Comparison of ENCODE assay signal across 9 cellular contexts in genomic region chr3:151283907-151284461, GRCh38. TPM values are rescaled to one million over a fixed set of nuclear protein-coding genes. Genes with fewer than 3 reads are reported as not detected.
DNase-seq lines count a peak whose midpoint lies in the region; ATAC-seq, FAIRE-seq and TF ChIP-seq lines count a peak whose summit lies in the region.
"Had no signal": no experiment of that assay in that cellular context is flagged by ENCODE, and none has a peak within 500 bp of the region (broad histone marks: within the 10 kb centered on the region; RNA-seq: fewer than 3 reads in every experiment).

No MANE protein-coding gene starts in this region.

- no peak overlapping the region for H2BK120ac ChIP-seq in mesenchymal stem cell (ENCODE audit: low read depth, low read length)

- H3K27me3 ChIP-seq in bronchial epithelial cell (ENCODE audit: control insufficient read depth, insufficient read depth, low read length) (no peaks in the 10 kb centered on the region), mesenchymal stem cell (ENCODE audit: control insufficient read depth in 1 of 2, insufficient read depth in 1 of 2, low read length in 2 of 2) (no peaks in the 10 kb centered on the region), dorsolateral prefrontal cortex (no peaks in the 10 kb centered on the region)

- no peaks in the 10 kb centered on the region for H3K9me3 ChIP-seq in mesenchymal stem cell (ENCODE audit: control insufficient read depth, low read length)

- H3K36me3 ChIP-seq in bronchial epithelial cell (ENCODE audit: control insufficient read depth, insufficient read depth, low read length), result no peaks in the 10 kb centered on the region
- H3K36me3 ChIP-seq in mesenchymal stem cell (ENCODE audit: control insufficient read depth in 1 of 2, insufficient read depth in 2 of 2, low read depth in 1 of 2, low read length in 2 of 2), result no peaks in the 10 kb centered on the region

- no peak overlapping the region for H3K27ac ChIP-seq in mesenchymal stem cell (ENCODE audit: low read length, poor library complexity, severe bottlenecking)
- peak overlapping the region in 1 of 59 donors; percentile 20 for H3K27ac ChIP-seq in dorsolateral prefrontal cortex

- DNase-seq in CD1c-positive myeloid dendritic cell (ENCODE audit: extremely low spot score), result peak; percentile 71
- DNase-seq in MV-4-11 (lab: John Stamatoyannopoulos, UW), result peak; percentile 22
- peak; percentile 73 for DNase-seq in bronchial epithelial cell (ENCODE audit: low read depth)
- DNase-seq in mesenchymal stem cell, result peak; percentile 82
- DNase-seq in NCI-H2081 treated with DMSO at 0.1 percent for 48 hours (lab: John Stamatoyannopoulos, UW), result no peak
- DNase-seq in dorsolateral prefrontal cortex, result no peak

- intact Hi-C loops in dorsolateral prefrontal cortex (cut with DNase I), result loop anchor here (2.0 to 5.0 kb wide), 4 partner anchors 55 to 117 kb away; no protein-coding TSS in a partner anchor

- no peak overlapping the region for H2AFZ ChIP-seq in mesenchymal stem cell (ENCODE audit: low read depth, low read length)

- no peak overlapping the region for H3K4me2 ChIP-seq in mesenchymal stem cell (ENCODE audit: low read length, poor library complexity, severe bottlenecking)

- TF ChIP-seq CTCF in bronchial epithelial cell (IDR thresholded peaks at IDR 0.05; ENCODE audit: insufficient read depth, low read length, severe bottlenecking) (no peak), dorsolateral prefrontal cortex (IDR thresholded peaks at IDR 0.05 in 54 of 56, conservative IDR thresholded peaks at IDR 0.05 in 2 of 56; ENCODE audit: low read depth in 1 of 56, partially characterized antibody in 56 of 56) (no peak)

- no peak overlapping the region for H3K4ac ChIP-seq in mesenchymal stem cell (ENCODE audit: low read depth in 1 of 2, low read length in 2 of 2)

- no peak overlapping the region for H4K8ac ChIP-seq in mesenchymal stem cell (ENCODE audit: low read length)

- no peaks in the 10 kb centered on the region for H3K4me1 ChIP-seq in mesenchymal stem cell (ENCODE audit: control insufficient read depth, insufficient read depth, low read depth, low read length)

- no peak overlapping the region for H2BK15ac ChIP-seq in mesenchymal stem cell (ENCODE audit: low read depth, poor library complexity, severe bottlenecking)

- H2AK5ac ChIP-seq in mesenchymal stem cell (ENCODE audit: low read length, severe bottlenecking), result no peak overlapping the region

- no peaks in the 10 kb centered on the region for H3K79me1 ChIP-seq in mesenchymal stem cell (replicated peaks; ENCODE audit: low read length, poor library complexity, severe bottlenecking)

- H2BK5ac ChIP-seq in mesenchymal stem cell (ENCODE audit: low read depth, low read length, poor library complexity, severe bottlenecking), result no peak overlapping the region

- H3K23ac ChIP-seq in mesenchymal stem cell (ENCODE audit: low read length in 2 of 2), result no peak overlapping the region

- ATAC-seq in GM21723 (IDR thresholded peaks at IDR 0.05; ENCODE audit: unreplicated experiment), result no peak
- no peak for ATAC-seq in GM18498 (IDR thresholded peaks at IDR 0.05; ENCODE audit: unreplicated experiment)
- ATAC-seq: Panc1 had no signal

- no peak overlapping the region for H3K4me3 ChIP-seq in bronchial epithelial cell (ENCODE audit: low read depth, low read length)
- H3K4me3 ChIP-seq in mesenchymal stem cell (ENCODE audit: insufficient read depth in 1 of 2, low read depth in 1 of 2, low read length in 2 of 2), result no peak overlapping the region
- H3K4me3 ChIP-seq in dorsolateral prefrontal cortex, result no peak overlapping the region

- no peak overlapping the region for H3K14ac ChIP-seq in mesenchymal stem cell (ENCODE audit: low read length in 2 of 2)

- H4K91ac ChIP-seq in mesenchymal stem cell (ENCODE audit: low read length), result no peak overlapping the region

- H2BK12ac ChIP-seq in mesenchymal stem cell (ENCODE audit: low read length in 2 of 2), result no peak overlapping the region

- no peak for FAIRE-seq in bronchial epithelial cell (lab: Jason Lieb, UNC)

- 0% methylated on average over 2 of the region's 5 CpGs for WGBS in mesenchymal stem cell

- no peak overlapping the region for H3K18ac ChIP-seq in mesenchymal stem cell (ENCODE audit: low read depth in 1 of 2, low read length in 2 of 2)

- H3K9ac ChIP-seq in mesenchymal stem cell (ENCODE audit: low read length), result peak overlapping the region; percentile 20

RNA-seq across cellular contexts. Expression of gene P2RY14, which starts 5.6 kb away (rescaled TPM):
- total RNA-seq in bronchial epithelial cell, result under 0.01 TPM in 1 of 2 replicates, not detected in the other
- 4.2 TPM for polyA plus RNA-seq in mesenchymal stem cell (2013, experiment 1 of 2)
- polyA plus RNA-seq in mesenchymal stem cell (2013, experiment 2 of 2), result 4.0 TPM
- total RNA-seq in dorsolateral prefrontal cortex, result 1 to 10 TPM in 117 of 120 experiments, under 1 TPM in 3; 0.67 to 9.1 (median 2.3) TPM

RNA-seq across cellular contexts. Expression of gene GPR87, which starts 32.6 kb away (rescaled TPM):
- total RNA-seq in bronchial epithelial cell (56.9 and 64.5 TPM in 2 replicates), dorsolateral prefrontal cortex (not detected)
- polyA plus RNA-seq in mesenchymal stem cell (2013, experiment 1 of 2), result 0.07 TPM
- 0.11 TPM for polyA plus RNA-seq in mesenchymal stem cell (2013, experiment 2 of 2)

RNA-seq across cellular contexts. Expression of gene P2RY13, which starts 45.4 kb away (rescaled TPM):
- total RNA-seq in bronchial epithelial cell (not detected in 2 replicates), dorsolateral prefrontal cortex (1 to 10 TPM in 110 of 120 experiments, under 1 TPM in 10; 0.46 to 5.7 (median 2.7) TPM)
- polyA plus RNA-seq in mesenchymal stem cell (2013, experiment 1 of 2), result not detected
- not detected for polyA plus RNA-seq in mesenchymal stem cell (2013, experiment 2 of 2)

Comparison
In these comparisons a context has a peak if more than half of its experiments do, and no peak if none do; other contexts are left out.
1. DNase-seq: peak in CD1c-positive myeloid dendritic cell (single experiment), MV-4-11 (single experiment), bronchial epithelial cell (single experiment) and mesenchymal stem cell (single experiment); none in NCI-H2081 treated with DMSO at 0.1 percent for 48 hours (single experiment) and dorsolateral prefrontal cortex (0 of 10).
2. RNA of gene GPR87, which starts 32.6 kb away (total RNA-seq): 56.9 to 64.5 TPM in bronchial epithelial cell; not detected in dorsolateral prefrontal cortex; every median in the first group is over 10 times any median in the second.